In genomic region chr14:37874429-37875109, GRCh38 we compare ENCODE assay signal across 8 cellular contexts.
DNase-seq lines count a peak whose midpoint lies in the region; ATAC-seq, FAIRE-seq and TF ChIP-seq lines count a peak whose summit lies in the region.

No MANE protein-coding gene starts in this region.

- H3K4me2 ChIP-seq in GM23248 (ENCODE audit: unreplicated experiment), result peak overlapping the region; percentile 33

- H3K79me2 ChIP-seq in GM23248 (ENCODE audit: insufficient read depth), result no peaks in the 10 kb centered on the region

- intact Hi-C loops in pancreas (cut with DNase I), result loop anchor here in 2 of 3 donors (10.0 kb wide), 2 partner anchors 160 to 630 kb away; no protein-coding TSS in a partner anchor
- intact Hi-C loops in transverse colon (cut with DNase I; ENCODE audit: low total_unique reads), result no loop called here

- H3K27ac ChIP-seq in GM23248 (no peak overlapping the region), pancreas (no peak overlapping the region), transverse colon (no peak overlapping the region)

- no peak for TF ChIP-seq EP300 in transverse colon (IDR thresholded peaks at IDR 0.05; ENCODE audit: low read depth)

- H3K9me3 ChIP-seq in GM23248 (ENCODE audit: low read depth), result no peaks in the 10 kb centered on the region
- H3K9me3 ChIP-seq in pancreas, result no peaks in the 10 kb centered on the region
- no peaks in the 10 kb centered on the region for H3K9me3 ChIP-seq in transverse colon

- no peaks in the 10 kb centered on the region for H4K20me1 ChIP-seq in GM23248 (ENCODE audit: insufficient read depth)

- no peak overlapping the region for H3K4me3 ChIP-seq in GM23248
- H3K4me3 ChIP-seq in pancreas, result no peak overlapping the region
- H3K4me3 ChIP-seq in transverse colon, result no peak overlapping the region

- no peaks in the 10 kb centered on the region for H3K9me2 ChIP-seq in GM23248 (ENCODE audit: insufficient read depth)

- ATAC-seq in pancreas, result peak; percentile 94 to 100 (median 99)

- DNase-seq in GM23248 (peak; percentile 78), Kasumi-1 (lab: John Stamatoyannopoulos, UW) (peak; percentile 67 to 79), RPMI8226 (peak; percentile 68), frontal cortex (ENCODE audit: low spot score in 2 of 2) (peak; percentile 4 to 33), pancreas (peak; percentile 59 to 98 (median 86)), transverse colon (peak; percentile 90)
- peak; percentile 51 to 65 for DNase-seq in activated T-helper 1 cell treated with anti-CD3 and anti-CD28 coated beads, Interleukin-2, amount 50 U/mL, for 16 hours (ENCODE audit: low read depth in 1 of 2, low spot score in 1 of 2)

- peak; percentile 73 to 89 (median 86) for TF ChIP-seq CTCF in pancreas (IDR thresholded peaks at IDR 0.05)
- peak; percentile 75 to 90 (median 82) for TF ChIP-seq CTCF in transverse colon (IDR thresholded peaks at IDR 0.05)

- WGBS in GM23248 (ENCODE audit: low coverage in 1 of 2, low lambda C conversion rate in 2 of 2, missing lambda C conversion rate in 2 of 2), 2 experiments, result 24 to 28% methylated on average over 15 of the region's 15 CpGs
- WGBS in pancreas, 2 donors, result 20 to 23% methylated on average over 15 of the region's 15 CpGs
- whole genome bisulfite sequencing in transverse colon (ENCODE audit: low coverage in 1 of 2), 2 donors, result 39 to 71% methylated on average over 6 to 15 of the region's 15 CpGs

- H3K36me3 ChIP-seq in GM23248 (ENCODE audit: low read depth), result no peaks in the 10 kb centered on the region
- H3K36me3 ChIP-seq in pancreas, result no peaks in the 10 kb centered on the region
- no peaks in the 10 kb centered on the region for H3K36me3 ChIP-seq in transverse colon

- no peak for TF ChIP-seq POLR2A in transverse colon (IDR thresholded peaks at IDR 0.05)

- H2AFZ ChIP-seq in GM23248, result peak overlapping the region; percentile 81

- in situ Hi-C loops in GM23248 (cut with MboI) (no loop called here), transverse colon (cut with MboI; ENCODE audit: low pct_ligation_motif_present in 1 of 4, low pct_unique_long_range_greater_than_20kb in 1 of 4, low sequenced_read_pairs in 3 of 4) (loop anchor here in 3 of 4 donors (10.0 to 25.0 kb wide), 5 partner anchors 170 to 988 kb away; no protein-coding TSS in a partner anchor)

- H3K27me3 ChIP-seq in GM23248 (replicated peaks; ENCODE audit: insufficient read depth) (no peaks in the 10 kb centered on the region; the same call in 1 of the 2 replicates), pancreas (no peaks in the 10 kb centered on the region), transverse colon (no peaks in the 10 kb centered on the region)

- H3K4me1 ChIP-seq in GM23248 (ENCODE audit: insufficient read depth) (0 out of 2 replicates have a peak, but pooled peaks cover 4% of the 10 kb centered on the region), pancreas (no peaks in the 10 kb centered on the region), transverse colon (peaks cover 0 to 8% (median 3%) of the 10 kb centered on the region in 4 donors)

- H3K9ac ChIP-seq in GM23248, result no peak overlapping the region

- peak; percentile 53 for FAIRE-seq in G401.6 (lab: Jason Lieb, UNC)
- FAIRE-seq in frontal cortex (lab: Jason Lieb, UNC), result no peak
- FAIRE-seq in pancreas (lab: Jason Lieb, UNC), result no peak

- no peaks in the 10 kb centered on the region for H3F3A ChIP-seq in GM23248 (ENCODE audit: insufficient read depth)

Comparison
In these comparisons a context has a peak if more than half of its experiments do, and no peak if none do; other contexts are left out.
1. DNase-seq: peak in every context shown above with its lines; median percentile 90 in transverse colon; 86 in pancreas; 78 in GM23248; 73 in Kasumi-1; 68 in RPMI8226; 58 in activated T-helper 1 cell treated with anti-CD3 and anti-CD28 coated beads, Interleukin-2, amount 50 U/mL, for 16 hours; 18 in frontal cortex.